Comparison of ENCODE assay signal across 1 cellular context in the genomic region with DNA sequence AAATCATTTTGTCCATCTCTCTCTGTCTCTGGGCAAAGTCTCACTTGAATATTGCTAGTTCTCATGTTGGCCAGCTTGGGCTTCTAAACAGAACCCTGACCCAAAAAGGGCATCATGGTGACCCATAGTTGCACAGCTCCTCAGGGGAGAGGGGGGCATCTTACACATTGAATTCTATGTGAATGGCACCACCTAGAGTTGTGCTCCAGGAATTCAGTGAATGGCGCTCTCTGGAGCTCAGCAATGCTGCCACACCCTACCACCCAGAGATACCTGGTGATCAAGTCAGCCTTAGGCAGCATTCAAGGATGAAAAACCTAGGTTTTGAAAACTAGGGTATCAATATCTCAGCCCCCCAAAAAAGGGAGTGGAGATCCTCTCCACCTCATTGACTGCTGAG.
TF ChIP-seq lines count a peak whose summit lies in the region.

No MANE protein-coding gene starts in this region.

TF ChIP-seq in HepG2, 621 proteins besides CTCF, POLR2A, EP300 and RAD21:
- TF ChIP-seq ELF1 (CRISPR knock-in tag; IDR thresholded peaks at IDR 0.05) (no peak), RBAK (CRISPR knock-in tag; IDR thresholded peaks at IDR 0.05) (no peak), TOPORS (CRISPR knock-in tag; IDR thresholded peaks at IDR 0.05) (no peak), SOX13 (IDR thresholded peaks at IDR 0.05) (no peak), SOX13 (CRISPR knock-in tag; conservative IDR thresholded peaks at IDR 0.05 in 1 of 2, IDR thresholded peaks at IDR 0.05 in 1 of 2) (no peak), ZNF720 (CRISPR knock-in tag; IDR thresholded peaks at IDR 0.05) (no peak), HNF4G (IDR thresholded peaks at IDR 0.05; ENCODE audit: borderline replicate concordance, low read depth, low read length) (no peak), HNF4G (CRISPR knock-in tag; IDR thresholded peaks at IDR 0.05; ENCODE audit: borderline replicate concordance, low read depth) (no peak), KLF11 (CRISPR knock-in tag; IDR thresholded peaks at IDR 0.05) (no peak), ZNF547 (CRISPR knock-in tag; IDR thresholded peaks at IDR 0.05) (no peak), ZNF646 (CRISPR knock-in tag; IDR thresholded peaks at IDR 0.05) (no peak), ZNF598 (CRISPR knock-in tag; IDR thresholded peaks at IDR 0.05; ENCODE audit: borderline replicate concordance) (no peak), SRSF4 (IDR thresholded peaks at IDR 0.05; ENCODE audit: low read depth, low read length, poor library complexity, severe bottlenecking) (no peak), ZNF234 (CRISPR knock-in tag; conservative IDR thresholded peaks at IDR 0.05) (no peak), SMYD3 (CRISPR knock-in tag; IDR thresholded peaks at IDR 0.05) (no peak), SUZ12 (IDR thresholded peaks at IDR 0.05; ENCODE audit: low read depth, low read length) (no peak), ZNF768 (CRISPR knock-in tag; IDR thresholded peaks at IDR 0.05) (no peak)
- TF ChIP-seq, protein P1, sequence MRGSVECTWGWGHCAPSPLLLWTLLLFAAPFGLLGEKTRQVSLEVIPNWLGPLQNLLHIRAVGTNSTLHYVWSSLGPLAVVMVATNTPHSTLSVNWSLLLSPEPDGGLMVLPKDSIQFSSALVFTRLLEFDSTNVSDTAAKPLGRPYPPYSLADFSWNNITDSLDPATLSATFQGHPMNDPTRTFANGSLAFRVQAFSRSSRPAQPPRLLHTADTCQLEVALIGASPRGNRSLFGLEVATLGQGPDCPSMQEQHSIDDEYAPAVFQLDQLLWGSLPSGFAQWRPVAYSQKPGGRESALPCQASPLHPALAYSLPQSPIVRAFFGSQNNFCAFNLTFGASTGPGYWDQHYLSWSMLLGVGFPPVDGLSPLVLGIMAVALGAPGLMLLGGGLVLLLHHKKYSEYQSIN (CRISPR knock-in tag; IDR thresholded peaks at IDR 0.05; ENCODE audit: borderline replicate concordance): no peak
- TF ChIP-seq, protein P2, sequence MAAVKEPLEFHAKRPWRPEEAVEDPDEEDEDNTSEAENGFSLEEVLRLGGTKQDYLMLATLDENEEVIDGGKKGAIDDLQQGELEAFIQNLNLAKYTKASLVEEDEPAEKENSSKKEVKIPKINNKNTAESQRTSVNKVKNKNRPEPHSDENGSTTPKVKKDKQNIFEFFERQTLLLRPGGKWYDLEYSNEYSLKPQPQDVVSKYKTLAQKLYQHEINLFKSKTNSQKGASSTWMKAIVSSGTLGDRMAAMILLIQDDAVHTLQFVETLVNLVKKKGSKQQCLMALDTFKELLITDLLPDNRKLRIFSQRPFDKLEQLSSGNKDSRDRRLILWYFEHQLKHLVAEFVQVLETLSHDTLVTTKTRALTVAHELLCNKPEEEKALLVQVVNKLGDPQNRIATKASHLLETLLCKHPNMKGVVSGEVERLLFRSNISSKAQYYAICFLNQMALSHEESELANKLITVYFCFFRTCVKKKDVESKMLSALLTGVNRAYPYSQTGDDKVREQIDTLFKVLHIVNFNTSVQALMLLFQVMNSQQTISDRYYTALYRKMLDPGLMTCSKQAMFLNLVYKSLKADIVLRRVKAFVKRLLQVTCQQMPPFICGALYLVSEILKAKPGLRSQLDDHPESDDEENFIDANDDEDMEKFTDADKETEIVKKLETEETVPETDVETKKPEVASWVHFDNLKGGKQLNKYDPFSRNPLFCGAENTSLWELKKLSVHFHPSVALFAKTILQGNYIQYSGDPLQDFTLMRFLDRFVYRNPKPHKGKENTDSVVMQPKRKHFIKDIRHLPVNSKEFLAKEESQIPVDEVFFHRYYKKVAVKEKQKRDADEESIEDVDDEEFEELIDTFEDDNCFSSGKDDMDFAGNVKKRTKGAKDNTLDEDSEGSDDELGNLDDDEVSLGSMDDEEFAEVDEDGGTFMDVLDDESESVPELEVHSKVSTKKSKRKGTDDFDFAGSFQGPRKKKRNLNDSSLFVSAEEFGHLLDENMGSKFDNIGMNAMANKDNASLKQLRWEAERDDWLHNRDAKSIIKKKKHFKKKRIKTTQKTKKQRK (IDR thresholded peaks at IDR 0.05; ENCODE audit: low read length): no peak
- TF ChIP-seq, protein P3, sequence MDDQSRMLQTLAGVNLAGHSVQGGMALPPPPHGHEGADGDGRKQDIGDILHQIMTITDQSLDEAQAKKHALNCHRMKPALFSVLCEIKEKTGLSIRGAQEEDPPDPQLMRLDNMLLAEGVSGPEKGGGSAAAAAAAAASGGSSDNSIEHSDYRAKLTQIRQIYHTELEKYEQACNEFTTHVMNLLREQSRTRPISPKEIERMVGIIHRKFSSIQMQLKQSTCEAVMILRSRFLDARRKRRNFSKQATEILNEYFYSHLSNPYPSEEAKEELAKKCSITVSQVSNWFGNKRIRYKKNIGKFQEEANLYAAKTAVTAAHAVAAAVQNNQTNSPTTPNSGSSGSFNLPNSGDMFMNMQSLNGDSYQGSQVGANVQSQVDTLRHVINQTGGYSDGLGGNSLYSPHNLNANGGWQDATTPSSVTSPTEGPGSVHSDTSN (CRISPR knock-in tag; IDR thresholded peaks at IDR 0.05; ENCODE audit: borderline replicate concordance): no peak
